ENCODE assay signal across 1 cellular context in genomic region chr14:92039720-92040430, GRCh38.
TF ChIP-seq lines count a peak whose summit lies in the region.

Gene TRIP11 (minus strand): TSS chr14:92040059. CDS start chr14:92039685, 374 bp downstream.

TF ChIP-seq in K562, 482 proteins besides CTCF, POLR2A, EP300 and RAD21 (continued from another document and continues in another):
- TF ChIP-seq ZBTB33 (CRISPR knock-in tag; IDR thresholded peaks at IDR 0.05) (no peak), SRSF1 (IDR thresholded peaks at IDR 0.05; ENCODE audit: low read depth, low read length) (no peak), MYC (IDR thresholded peaks at IDR 0.05; ENCODE audit: low read depth, low read length) (peak; percentile 67), MYC (CRISPR knock-in tag; IDR thresholded peaks at IDR 0.05; ENCODE audit: borderline replicate concordance, low read depth) (peak; percentile 14; the same call in 1 of the 2 replicates), COPS2 (conservative IDR thresholded peaks at IDR 0.05) (no peak), HMBOX1 (IDR thresholded peaks at IDR 0.05) (no peak; the same call in 1 of the 2 replicates), ZNF449 (CRISPR knock-in tag; IDR thresholded peaks at IDR 0.05) (no peak), E2F8 (IDR thresholded peaks at IDR 0.05; ENCODE audit: low read depth, partially characterized antibody) (no peak), LARP7 (IDR thresholded peaks at IDR 0.05) (no peak), ZNF197 (CRISPR knock-in tag; IDR thresholded peaks at IDR 0.05; ENCODE audit: low read depth) (0 out of 2 replicates have a peak, but pooled peaks have one; percentile 53), FIP1L1 (IDR thresholded peaks at IDR 0.05; ENCODE audit: low read depth, low read length, poor library complexity, severe bottlenecking) (no peak), SLC30A9 (CRISPR knock-in tag; IDR thresholded peaks at IDR 0.05) (no peak), NUFIP1 (IDR thresholded peaks at IDR 0.05; ENCODE audit: partially characterized antibody) (no peak), U2AF1 (optimal IDR thresholded peaks at IDR 0.05; ENCODE audit: low read depth, low read length) (no peak), SIX5 (IDR thresholded peaks at IDR 0.05; ENCODE audit: borderline replicate concordance in 1 of 2, insufficient read depth in 1 of 2, low read depth in 1 of 2, low read length in 2 of 2) (peak in 1 of 2 experiments; percentile 25; a peak in 1 of 4 replicates), SUPT5H (IDR thresholded peaks at IDR 0.05) (peak; percentile 93), GABPB1 (CRISPR knock-in tag; IDR thresholded peaks at IDR 0.05) (peak; percentile 79), BRD9 (IDR thresholded peaks at IDR 0.05; ENCODE audit: low read depth, partially characterized antibody) (peak; percentile 33), CGGBP1 (CRISPR knock-in tag; IDR thresholded peaks at IDR 0.05) (no peak), HMGXB4 (CRISPR knock-in tag; IDR thresholded peaks at IDR 0.05) (peak; percentile 51; the same call in 1 of the 2 replicates), CBFA2T3 (IDR thresholded peaks at IDR 0.05) (no peak), UBTF (IDR thresholded peaks at IDR 0.05; ENCODE audit: borderline replicate concordance in 1 of 2, low read depth in 2 of 2, low read length in 2 of 2) (peak in 1 of 2 experiments; percentile 66; a peak in 1 of 4 replicates), ESRRB (CRISPR knock-in tag; IDR thresholded peaks at IDR 0.05; ENCODE audit: borderline replicate concordance) (no peak), SP2 (IDR thresholded peaks at IDR 0.05; ENCODE audit: extremely low read depth, low read depth, low read length, poor library complexity, severe bottlenecking) (peak; percentile 82), PHB2 (IDR thresholded peaks at IDR 0.05; ENCODE audit: low read depth) (no peak), HDAC2 (IDR thresholded peaks at IDR 0.05) (no peak), ZNF586 (CRISPR knock-in tag; conservative IDR thresholded peaks at IDR 0.05) (no peak), PTTG1 (tag; IDR thresholded peaks at IDR 0.05; ENCODE audit: low read depth) (no peak), ZNF347 (CRISPR knock-in tag; IDR thresholded peaks at IDR 0.05; ENCODE audit: low read depth) (no peak), RNF219 (CRISPR knock-in tag; IDR thresholded peaks at IDR 0.05) (no peak), KDM1A (IDR thresholded peaks at IDR 0.05) (no peak), NKRF (IDR thresholded peaks at IDR 0.05; ENCODE audit: borderline replicate concordance) (no peak), SIN3A (IDR thresholded peaks at IDR 0.05; ENCODE audit: borderline replicate concordance in 2 of 2, control insufficient read depth in 1 of 2, low read depth in 2 of 2, low read length in 2 of 2) (0 out of 4 replicates have a peak, but pooled peaks of 1 of the 2 experiments have one; percentile 26), ZNF589 (CRISPR knock-in tag; IDR thresholded peaks at IDR 0.05; ENCODE audit: low read depth) (no peak), RFX5 (IDR thresholded peaks at IDR 0.05; ENCODE audit: low read depth, low read length) (no peak), MITF (IDR thresholded peaks at IDR 0.05) (no peak), ELK1 (CRISPR knock-in tag; IDR thresholded peaks at IDR 0.05) (no peak), CBX5 (IDR thresholded peaks at IDR 0.05; ENCODE audit: borderline replicate concordance, low read depth) (no peak; the same call in 1 of the 2 replicates), ZNF766 (CRISPR knock-in tag; conservative IDR thresholded peaks at IDR 0.05) (no peak), ZFP1 (CRISPR knock-in tag; IDR thresholded peaks at IDR 0.05) (no peak), MEIS2 (IDR thresholded peaks at IDR 0.05; ENCODE audit: partially characterized antibody) (no peak), HSF4 (CRISPR knock-in tag; IDR thresholded peaks at IDR 0.05; ENCODE audit: borderline replicate concordance) (no peak), ZNF217 (CRISPR knock-in tag; IDR thresholded peaks at IDR 0.05) (no peak), CBX1 (IDR thresholded peaks at IDR 0.05; ENCODE audit: low read depth) (peak; percentile 33; the same call in 1 of the 2 replicates), PRMT5 (CRISPR knock-in tag; IDR thresholded peaks at IDR 0.05) (no peak), POLR2AphosphoS2 (IDR thresholded peaks at IDR 0.05; ENCODE audit: low read length) (no peak)
